In the genomic region with DNA sequence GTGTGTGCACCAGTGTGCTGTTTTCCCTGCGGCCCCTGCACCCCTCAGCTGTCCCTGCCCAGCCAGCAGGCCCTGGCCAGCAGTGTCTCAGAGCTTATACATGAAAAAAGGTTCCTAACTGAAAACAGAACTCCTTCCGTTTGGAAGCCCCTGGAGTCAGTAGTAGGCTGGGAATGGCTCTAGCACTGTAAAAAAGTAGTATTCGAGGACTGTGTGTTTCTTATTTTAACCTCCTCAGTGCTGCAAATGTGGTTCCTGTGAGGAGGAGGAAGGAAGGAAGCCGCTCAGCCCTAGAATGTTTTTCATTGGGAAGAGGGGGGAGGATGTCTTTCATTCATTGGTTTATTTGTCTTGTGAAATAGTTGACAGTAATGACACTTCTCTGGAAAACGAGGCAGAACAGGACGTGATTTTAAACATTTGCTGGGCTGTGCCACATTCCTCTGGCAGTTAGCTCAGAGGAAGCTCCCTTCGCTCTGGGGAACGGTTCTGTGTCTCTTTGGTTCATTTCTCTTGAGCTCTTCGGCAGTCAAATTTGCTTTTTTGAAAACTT, we compare ENCODE assay signal across 8 cellular contexts.
DNase-seq lines count a peak whose midpoint lies in the region; FAIRE-seq and TF ChIP-seq lines count a peak whose summit lies in the region.

No MANE protein-coding gene starts in this region.

- H3K27me3 ChIP-seq in SJCRH30, result no peaks in the 10 kb centered on the region

- H3K27ac Mint-ChIP-seq in nephron progenitor cell, result peak overlapping the region; percentile 95

- no peaks in the 10 kb centered on the region for H3K27me3 Mint-ChIP-seq in nephron progenitor cell (ENCODE audit: low read depth, poor library complexity)

- no peaks in the 10 kb centered on the region for H3K9me3 ChIP-seq in SJCRH30 (replicated peaks)

- H3K4me3 ChIP-seq in SJCRH30, result no peak overlapping the region

- FAIRE-seq in HTR-8/SVneo (lab: Jason Lieb, UNC), result no peak

- H3K4me3 Mint-ChIP-seq in nephron progenitor cell, result peak overlapping the region; percentile 98

- H3K36me3 ChIP-seq in SJCRH30, result peaks cover 17% of the 10 kb centered on the region; the same call in 1 of the 2 replicates

- H3K27ac ChIP-seq in VCaP (peak overlapping the region; percentile 99), SJCRH30 (no peak overlapping the region)

- H3K4me1 ChIP-seq in SJCRH30, result no peaks in the 10 kb centered on the region

- peaks cover 76% of the 10 kb centered on the region for H3K4me1 Mint-ChIP-seq in nephron progenitor cell

- DNase-seq in COLO668 (lab: John Stamatoyannopoulos, UW; ENCODE audit: unreplicated experiment) (peak; percentile 19), HTR-8/SVneo (ENCODE audit: insufficient read length, low spot score) (peak; percentile 71), fibroblast of peridontal ligament (ENCODE audit: extremely low read depth) (peak; percentile 83), nephron progenitor cell (peak; percentile 19), SJCRH30 (no peak), DMS153 treated with DMSO at 0.1 percent for 48 hours (lab: John Stamatoyannopoulos, UW; ENCODE audit: unreplicated experiment) (no peak)
- DNase-seq in central memory CD4-positive, alpha-beta T cell, result no peak

- TF ChIP-seq CTCF in VCaP (conservative IDR thresholded peaks at IDR 0.05) (no peak), nephron progenitor cell (IDR thresholded peaks at IDR 0.05) (no peak)

- no peaks in the 10 kb centered on the region for H3K36me3 Mint-ChIP-seq in nephron progenitor cell (ENCODE audit: low read depth)

- H3K9me3 Mint-ChIP-seq in nephron progenitor cell, result no peaks in the 10 kb centered on the region

Comparison
In these comparisons a context has a peak if more than half of its experiments do, and no peak if none do; other contexts are left out.
1. DNase-seq: peak in COLO668 (single experiment), HTR-8/SVneo (single experiment), fibroblast of peridontal ligament (single experiment) and nephron progenitor cell (single experiment); none in SJCRH30 (0 of 2), DMS153 treated with DMSO at 0.1 percent for 48 hours (single experiment) and central memory CD4-positive, alpha-beta T cell (single experiment).